ENCODE assay signal across 20 cellular contexts in genomic region chr10:122420624-122421007, GRCh38. TPM values are rescaled to one million over a fixed set of nuclear protein-coding genes. Genes with fewer than 3 reads are reported as not detected.
DNase-seq lines count a peak whose midpoint lies in the region; ATAC-seq and TF ChIP-seq lines count a peak whose summit lies in the region.
"Had no signal": no experiment of that assay in that cellular context is flagged by ENCODE, and none has a peak within 500 bp of the region (broad histone marks: within the 10 kb centered on the region; RNA-seq: fewer than 3 reads in every experiment).

No MANE protein-coding gene starts in this region.

- H3K27me3 Mint-ChIP-seq in CD4-positive, CD25-positive, alpha-beta regulatory T cell: no peaks in the 10 kb centered on the region
- H3K27me3 Mint-ChIP-seq in central memory CD8-positive, alpha-beta T cell: no peaks in the 10 kb centered on the region
- no peaks in the 10 kb centered on the region for H3K27me3 Mint-ChIP-seq in natural killer cell (ENCODE audit: low read depth in 2 of 2)
- H3K27me3 Mint-ChIP-seq: stimulated activated naive B cell treated with anti-CD40 and anti-IgM and Interleukin-4, amounts not matched to agents 10 μg/mL and 1 μg/mL and 100 μg/mL, for 72 hours had no signal

- H3F3A ChIP-seq in smooth muscle cell (ENCODE audit: low read depth): no peaks in the 10 kb centered on the region

- H3K79me2 ChIP-seq in smooth muscle cell (ENCODE audit: low read depth): no peaks in the 10 kb centered on the region

- no peaks in the 10 kb centered on the region for H4K20me1 ChIP-seq in smooth muscle cell (ENCODE audit: low read depth)

- H3K9ac ChIP-seq in smooth muscle cell (ENCODE audit: low read depth): no peak overlapping the region

- H3K4me2 ChIP-seq in smooth muscle cell: no peak overlapping the region

- H3K9me3 ChIP-seq in CD4-positive, CD25-positive, alpha-beta regulatory T cell (ENCODE audit: control insufficient read depth in 2 of 2, low read length in 2 of 2): no peaks in the 10 kb centered on the region
- H3K9me3 ChIP-seq in HEK293 (ENCODE audit: control insufficient read depth, insufficient read depth, low read depth, low read length) (no peaks in the 10 kb centered on the region), smooth muscle cell (replicated peaks; ENCODE audit: low read depth) (no peaks in the 10 kb centered on the region)
- H3K9me3 ChIP-seq: esophagus squamous epithelium had no signal

- intact Hi-C loops in natural killer cell (cut with micrococcal nuclease): no loop called here

- peak overlapping the region; percentile 65 for H3K27ac ChIP-seq in CD4-positive, CD25-positive, alpha-beta regulatory T cell (ENCODE audit: insufficient read depth, low read length, poor library complexity, severe bottlenecking)
- no peak overlapping the region for H3K27ac ChIP-seq in HEK293 (ENCODE audit: extremely low read depth, low read depth, low read length)
- H3K27ac ChIP-seq in smooth muscle cell (ENCODE audit: low read depth): no peak overlapping the region

- H3K36me3 ChIP-seq in CD4-positive, CD25-positive, alpha-beta regulatory T cell (ENCODE audit: control insufficient read depth, insufficient read depth, low read length): peaks cover 2% of the 10 kb centered on the region
- H3K36me3 ChIP-seq in HEK293 (ENCODE audit: control insufficient read depth in 2 of 2, insufficient read depth in 1 of 2, low read length in 2 of 2): peaks cover 25 to 27% of the 10 kb centered on the region in 2 experiments
- H3K36me3 ChIP-seq in smooth muscle cell (ENCODE audit: low read depth): peaks cover 5% of the 10 kb centered on the region

- no peaks in the 10 kb centered on the region for H3K27me3 ChIP-seq in CD4-positive, CD25-positive, alpha-beta regulatory T cell (ENCODE audit: control insufficient read depth, insufficient read depth, low read length)
- no peaks in the 10 kb centered on the region for H3K27me3 ChIP-seq in smooth muscle cell (ENCODE audit: low read depth)
- H3K27me3 ChIP-seq: esophagus squamous epithelium had no signal

- peaks cover 45 to 88% (median 74%) of the 10 kb centered on the region in 4 donors for H3K4me1 Mint-ChIP-seq in CD4-positive, CD25-positive, alpha-beta regulatory T cell
- H3K4me1 Mint-ChIP-seq in central memory CD8-positive, alpha-beta T cell: peaks cover 61% of the 10 kb centered on the region
- peaks cover 72 to 74% of the 10 kb centered on the region in 2 donors for H3K4me1 Mint-ChIP-seq in natural killer cell

- POLR2A ChIA-PET in HEK293 (lab: Yijun Ruan, JAX): no interaction called here

- H3K36me3 Mint-ChIP-seq in CD4-positive, CD25-positive, alpha-beta regulatory T cell: peaks cover 34% of the 10 kb centered on the region
- peaks cover 5% of the 10 kb centered on the region for H3K36me3 Mint-ChIP-seq in central memory CD8-positive, alpha-beta T cell (ENCODE audit: insufficient read depth)
- H3K36me3 Mint-ChIP-seq in natural killer cell: peaks cover 9% of the 10 kb centered on the region

- TF ChIP-seq CTCF in HEK293 (tag by site-specific recombination; IDR thresholded peaks at IDR 0.05) (no peak), natural killer cell (IDR thresholded peaks at IDR 0.05) (no peak), smooth muscle cell (IDR thresholded peaks at IDR 0.05; ENCODE audit: borderline replicate concordance, insufficient read depth, poor library complexity, severe bottlenecking) (no peak)

- CTCF ChIA-PET in HEK293 (lab: Yijun Ruan, JAX): interaction anchor here (1.0 kb wide), 1 partner anchor 141 kb away, joined by 3 read pairs; no protein-coding TSS in a partner anchor

- peaks cover 97% of the 10 kb centered on the region for H3K4me1 ChIP-seq in CD4-positive, CD25-positive, alpha-beta regulatory T cell (ENCODE audit: control insufficient read depth, insufficient read depth, low read length, poor library complexity, severe bottlenecking)
- no peaks in the 10 kb centered on the region for H3K4me1 ChIP-seq in HEK293 (ENCODE audit: control insufficient read depth, insufficient read depth, low read length)
- H3K4me1 ChIP-seq in smooth muscle cell (ENCODE audit: low read depth): no peaks in the 10 kb centered on the region

- peaks cover 0 to 3% (median 1%) of the 10 kb centered on the region in 7 donors for H3K9me3 Mint-ChIP-seq in CD4-positive, CD25-positive, alpha-beta regulatory T cell
- no peaks in the 10 kb centered on the region for H3K9me3 Mint-ChIP-seq in central memory CD8-positive, alpha-beta T cell
- no peaks in the 10 kb centered on the region for H3K9me3 Mint-ChIP-seq in natural killer cell
- H3K9me3 Mint-ChIP-seq: H9 had no signal

- DNase-seq in CD4-positive, CD25-positive, alpha-beta regulatory T cell: no peak
- DNase-seq in central memory CD8-positive, alpha-beta T cell (ENCODE audit: low spot score in 2 of 2): no peak
- DNase-seq in natural killer cell: no peak
- no peak for DNase-seq in smooth muscle cell (lab: John Stamatoyannopoulos, UW; ENCODE audit: unreplicated experiment)
- no peak for DNase-seq in LoVo (ENCODE audit: low spot score)
- DNase-seq in COR-L47 (lab: John Stamatoyannopoulos, UW): no peak
- no peak for DNase-seq in inferior parietal cortex (ENCODE audit: extremely low spot score)
- DNase-seq: DND-41; esophagus squamous epithelium; H9; NCI-H1092 treated with DMSO at 0.1 percent for 48 hours; NCI-H2171 treated with DMSO at 0.1 percent for 48 hours; right cardiac atrium; Right ventricle myocardium superior; stimulated activated naive B cell treated with anti-CD40 and anti-IgM and Interleukin-4, amounts not matched to agents 10 μg/mL and 1 μg/mL and 100 μg/mL, for 72 hours; T-helper 9 cell had no signal

- H3K4me3 Mint-ChIP-seq in CD4-positive, CD25-positive, alpha-beta regulatory T cell: peak overlapping the region; percentile 19 to 77 (median 60)
- H3K4me3 Mint-ChIP-seq in central memory CD8-positive, alpha-beta T cell: peak overlapping the region; percentile 32
- peak overlapping the region; percentile 68 for H3K4me3 Mint-ChIP-seq in natural killer cell
- H3K4me3 Mint-ChIP-seq: H9 had no signal

- ATAC-seq in CD4-positive, CD25-positive, alpha-beta regulatory T cell (ENCODE audit: low read depth in 2 of 2): no peak
- ATAC-seq in central memory CD8-positive, alpha-beta T cell (replicated peaks; ENCODE audit: extremely low read depth, poor library complexity, severe bottlenecking): no peak
- ATAC-seq in natural killer cell: no peak
- ATAC-seq: left lobe of liver had no signal

- H3K27ac Mint-ChIP-seq in CD4-positive, CD25-positive, alpha-beta regulatory T cell: peak overlapping the region; percentile 91 to 95 (median 92)
- H3K27ac Mint-ChIP-seq in central memory CD8-positive, alpha-beta T cell (ENCODE audit: low read depth): peak overlapping the region; percentile 87
- peak overlapping the region; percentile 83 to 96 for H3K27ac Mint-ChIP-seq in natural killer cell
- H3K27ac Mint-ChIP-seq: stimulated activated naive B cell treated with anti-CD40 and anti-IgM and Interleukin-4, amounts not matched to agents 10 μg/mL and 1 μg/mL and 100 μg/mL, for 72 hours had no signal

- 85% methylated on average over 3 of the region's 3 CpGs for WGBS in smooth muscle cell (ENCODE audit: low lambda C conversion rate)

- H2AFZ ChIP-seq in smooth muscle cell (ENCODE audit: low read depth): no peak overlapping the region

- peak overlapping the region; percentile 21 for H3K4me3 ChIP-seq in CD4-positive, CD25-positive, alpha-beta regulatory T cell (ENCODE audit: low read depth, low read length)
- H3K4me3 ChIP-seq in HEK293 (ENCODE audit: low read depth, low read length) (no peak overlapping the region), smooth muscle cell (no peak overlapping the region)
- H3K4me3 ChIP-seq: esophagus squamous epithelium had no signal

TF ChIP-seq in HEK293, 187 proteins besides CTCF, POLR2A, EP300 and RAD21:
- TF ChIP-seq EGR2 (tag by site-specific recombination; IDR thresholded peaks at IDR 0.05; ENCODE audit: low read depth): peak; percentile 33; the same call in 1 of the 2 replicates
- peak; percentile 51 for TF ChIP-seq ZFHX2 (tag by site-specific recombination; conservative IDR thresholded peaks at IDR 0.05)
- TF ChIP-seq ZNF549 (tag by site-specific recombination; IDR thresholded peaks at IDR 0.05): no peak

RNA-seq across cellular contexts. Expression of gene ARMS2, which starts 33.8 kb away (rescaled TPM):
- total RNA-seq in CD4-positive, CD25-positive, alpha-beta regulatory T cell: not detected
- not detected for polyA plus RNA-seq in CD4-positive, CD25-positive, alpha-beta regulatory T cell
- total RNA-seq in natural killer cell: not detected
- not detected in 2 replicates for total RNA-seq in smooth muscle cell
- not detected in 2 replicates for polyA plus RNA-seq in smooth muscle cell
- total RNA-seq: esophagus squamous epithelium, H9, left lobe of liver, myocyte, right cardiac atrium, Right ventricle myocardium superior had no signal
- polyA plus RNA-seq: BJ, right cardiac atrium had no signal

RNA-seq across cellular contexts. Expression of gene HTRA1, which starts 40.7 kb away (rescaled TPM):
- not detected for total RNA-seq in CD4-positive, CD25-positive, alpha-beta regulatory T cell
- not detected for polyA plus RNA-seq in CD4-positive, CD25-positive, alpha-beta regulatory T cell
- total RNA-seq in natural killer cell (not detected), smooth muscle cell (175 and 197 TPM in 2 replicates)
- polyA plus RNA-seq in smooth muscle cell: 170 and 257 TPM in 2 replicates

RNA-seq across cellular contexts. Expression of gene PLEKHA1, which starts 46.1 kb away (rescaled TPM):
- 35.9 TPM for total RNA-seq in CD4-positive, CD25-positive, alpha-beta regulatory T cell
- 100 to 1,000 TPM in 2 of 4 donors, 10 to 100 TPM in 2; 77.4 to 112 (median 95.5) TPM for polyA plus RNA-seq in CD4-positive, CD25-positive, alpha-beta regulatory T cell
- total RNA-seq in natural killer cell (10 to 100 TPM; 45.9 to 64.6 (median 56.1) TPM), smooth muscle cell (22.7 and 25.6 TPM in 2 replicates)
- 24.6 and 25.3 TPM in 2 replicates for polyA plus RNA-seq in smooth muscle cell

Comparison
In these comparisons a context has a peak if more than half of its experiments do, and no peak if none do; other contexts are left out.
1. RNA of gene HTRA1, which starts 40.7 kb away (total RNA-seq): 175 to 197 TPM in smooth muscle cell; not detected in natural killer cell and not detected in CD4-positive, CD25-positive, alpha-beta regulatory T cell (single experiment); every median in the first group is over 100 times any median in the second.
2. Peak in every context shown above with its lines, with median percentiles within 50 percentile points of each other: H3K27ac Mint-ChIP-seq and H3K4me3 Mint-ChIP-seq.